8 cellular contexts compared by ENCODE assay signal in genomic region chr19:19821366-19822147, GRCh38. TPM values are rescaled to one million over a fixed set of nuclear protein-coding genes. Genes with fewer than 3 reads are reported as not detected.
A peak's percentile ranks its signal among the peaks of the same experiment; 100 is the strongest.
DNase-seq lines count a peak whose midpoint lies in the region; ATAC-seq, FAIRE-seq and TF ChIP-seq lines count a peak whose summit lies in the region.

ZNF506 (minus strand) TSS chr19:19821750; CDS start chr19:19821603, 147 bp downstream.

- no peaks in the 10 kb centered on the region for H3K27me3 Mint-ChIP-seq in activated CD4-positive, alpha-beta T cell treated with anti-CD3 and anti-CD28 coated beads, Interleukin-2, amount 10 ng/mL, durations not matched to agents 24 days and 14 days

- peak; percentile 72 for ATAC-seq in HG03066 (IDR thresholded peaks at IDR 0.05; ENCODE audit: low read depth, unreplicated experiment)

- FAIRE-seq in colon (lab: Jason Lieb, UNC), result peak; percentile 97

- peak within 1 kb of the TSS; percentile 98 for H3K4me3 Mint-ChIP-seq in activated CD4-positive, alpha-beta T cell treated with anti-CD3 and anti-CD28 coated beads, Interleukin-2, amount 10 ng/mL, durations not matched to agents 24 days and 14 days

- peaks cover 47% of the 10 kb centered on the region for H3K36me3 Mint-ChIP-seq in activated CD4-positive, alpha-beta T cell treated with anti-CD3 and anti-CD28 coated beads, Interleukin-2, amount 10 ng/mL, durations not matched to agents 24 days and 14 days (ENCODE audit: low read depth)

- DNase-seq in NCI-H2227 treated with DMSO at 0.1 percent for 48 hours (lab: John Stamatoyannopoulos, UW) (peak; percentile 90), kidney tubule cell (ENCODE audit: low spot score) (peak; percentile 96)
- DNase-seq in activated CD4-positive, alpha-beta T cell treated with anti-CD3 and anti-CD28 coated beads, Interleukin-2, amount 10 ng/mL, durations not matched to agents 24 days and 14 days, result peak; percentile 97
- peak; percentile 88 to 90 for DNase-seq in stimulated activated CD4-positive, alpha-beta T cell treated with anti-CD3 and anti-CD28 coated beads, Interleukin-1b, Interleukin-23, amount 100 ng/mL, for 1 hour (ENCODE audit: low read depth in 2 of 2)

- peak within 1 kb of the TSS; percentile 91 for H3K27ac ChIP-seq in 22Rv1

- TF ChIP-seq CTCF in 22Rv1 (IDR thresholded peaks at IDR 0.05), result no peak

- peak; percentile 89 for TF ChIP-seq POLR2A in GM18526 (IDR thresholded peaks at IDR 0.05; ENCODE audit: extremely low read depth, insufficient read length)

- intact Hi-C loops in activated CD4-positive, alpha-beta T cell treated with anti-CD3 and anti-CD28 coated beads, Interleukin-2, amount 10 ng/mL, durations not matched to agents 24 days and 14 days (cut with micrococcal nuclease), result loop anchor here (1.0 kb wide), 4 partner anchors 45 to 153 kb away; partner anchors contain the start of genes ZNF101 and ZNF14

- peak within 1 kb of the TSS; percentile 99 for H3K27ac Mint-ChIP-seq in activated CD4-positive, alpha-beta T cell treated with anti-CD3 and anti-CD28 coated beads, Interleukin-2, amount 10 ng/mL, durations not matched to agents 24 days and 14 days

- peaks cover 17% of the 10 kb centered on the region for H3K9me3 Mint-ChIP-seq in activated CD4-positive, alpha-beta T cell treated with anti-CD3 and anti-CD28 coated beads, Interleukin-2, amount 10 ng/mL, durations not matched to agents 24 days and 14 days

- H3K4me1 Mint-ChIP-seq in activated CD4-positive, alpha-beta T cell treated with anti-CD3 and anti-CD28 coated beads, Interleukin-2, amount 10 ng/mL, durations not matched to agents 24 days and 14 days, result peaks cover 12% of the 10 kb centered on the region

RNA-seq across cellular contexts. Expression of gene ZNF506, which starts in this region (rescaled TPM):
- 13.3 and 16.2 TPM in 2 replicates for total RNA-seq in activated CD4-positive, alpha-beta T cell treated with anti-CD3 and anti-CD28 coated beads, Interleukin-2, amount 10 ng/mL, durations not matched to agents 24 days and 14 days

Comparison
In these comparisons a context has a peak if more than half of its experiments do, and no peak if none do; other contexts are left out.
1. Peak in every context shown above with its lines: DNase-seq, ATAC-seq and H3K27ac ChIP-seq.